Comparison of ENCODE assay signal across 23 cellular contexts in the genomic region with DNA sequence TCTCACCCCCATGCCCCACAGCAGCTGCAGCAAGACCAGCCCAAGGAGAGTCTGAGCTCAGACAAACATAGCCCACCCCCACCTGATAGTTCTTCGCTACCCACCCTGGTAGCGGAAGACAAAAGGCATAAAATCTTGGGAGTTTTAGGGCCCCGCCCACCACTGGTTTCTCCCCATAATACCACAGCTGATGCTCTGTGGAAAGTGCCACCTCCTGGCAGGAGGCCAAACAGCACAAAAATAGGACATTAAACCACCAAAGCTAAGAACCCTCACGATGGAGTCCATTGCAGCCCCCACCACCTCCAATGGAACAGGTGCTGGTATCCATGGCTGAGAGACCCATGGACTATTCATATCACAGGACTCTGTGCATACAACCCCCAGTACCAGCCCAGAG.
"Had no signal": no experiment of that assay in that cellular context is flagged by ENCODE, and none has a peak within 500 bp of the region (broad histone marks: within the 10 kb centered on the region; RNA-seq: fewer than 3 reads in every experiment).

No MANE protein-coding gene starts in this region.

- DNase-seq: activated CD4-positive, alpha-beta T cell treated with anti-CD3 and anti-CD28 coated beads, Interleukin-2, amount 10 ng/mL, durations not matched to agents 24 days and 14 days; activated CD4-positive, alpha-beta T cell treated with anti-CD3 and anti-CD28 coated beads, Interleukin-2, amount 50 U/mL, for 48 hours; activated CD8-positive, alpha-beta memory T cell treated with anti-CD3 and anti-CD28 coated beads, Interleukin-2, amount 50 U/mL, for 4 hours; activated gamma-delta T cell treated with Interleukin-2 at 50 U/mL for 16 hours; activated naive CD4-positive, alpha-beta T cell treated with anti-CD3 and anti-CD28 coated beads, Interleukin-2, amount 10 ng/mL, durations not matched to agents 7 days and 5 days; activated T-cell treated with anti-CD3 and anti-CD28 coated beads, Interleukin-2, amount 50 U/mL, for 72 hours; aorta; caudate nucleus; Kasumi-1; KBM-7; NCI-H1092; NCI-H1417; NCI-H2029; NCI-H2107; NCI-H345; NCI-H510A; NCI-H526 treated with DMSO at 0.1 percent for 48 hours; NK-92 treated with Interleukin-12 subunit alpha and Interleukin-12 subunit beta, amount 100 ng/mL, for 24 hours; PC-3; SHP77 had no signal

- ATAC-seq: activated CD4-positive, CD25-positive, alpha-beta regulatory T cell treated with anti-CD3 and anti-CD28 coated beads, Interleukin-2, amount 50 U/mL, for 24 hours; activated T-cell treated with anti-CD3 and anti-CD28 coated beads, Interleukin-2, amount 50 U/mL, for 72 hours; PC-3 had no signal

- H3K27me3 ChIP-seq: breast epithelium had no signal

- H3K27ac ChIP-seq: breast epithelium had no signal

- FAIRE-seq: RCC 7860 had no signal

- H3K4me3 ChIP-seq: breast epithelium had no signal

- H3K36me3 ChIP-seq: breast epithelium had no signal

- H3K9me3 ChIP-seq: breast epithelium had no signal

- H3K4me1 ChIP-seq: breast epithelium had no signal
